16 cellular contexts compared by ENCODE assay signal in genomic region chr13:112674412-112675383, GRCh38. TPM values are rescaled to one million over a fixed set of nuclear protein-coding genes. Genes with fewer than 3 reads are reported as not detected.
DNase-seq lines count a peak whose midpoint lies in the region; ATAC-seq and TF ChIP-seq lines count a peak whose summit lies in the region.
"Had no signal": no experiment of that assay in that cellular context is flagged by ENCODE, and none has a peak within 500 bp of the region (broad histone marks: within the 10 kb centered on the region; RNA-seq: fewer than 3 reads in every experiment).

No MANE protein-coding gene starts in this region.

- H2AFZ ChIP-seq in DND-41 (ENCODE audit: low read depth, low read length): no peak overlapping the region
- H2AFZ ChIP-seq: GM23248, neural progenitor cell had no signal

- intact Hi-C loops in activated CD4-positive, alpha-beta T cell treated with anti-CD3 and anti-CD28 coated beads, Interleukin-2, amount 10 ng/mL, durations not matched to agents 24 days and 14 days (cut with micrococcal nuclease): loop anchor here (1.0 kb wide), 1 partner anchor 14 kb away; no protein-coding TSS in a partner anchor
- intact Hi-C loops in mucosa of descending colon (cut with DNase I, micrococcal nuclease): no loop called here

- peaks cover 9% of the 10 kb centered on the region for H3K27me3 Mint-ChIP-seq in activated CD4-positive, alpha-beta T cell treated with anti-CD3 and anti-CD28 coated beads, Interleukin-2, amount 10 ng/mL, durations not matched to agents 24 days and 14 days
- peaks cover 21% of the 10 kb centered on the region for H3K27me3 Mint-ChIP-seq in progenitor cell of endocrine pancreas

- no peaks in the 10 kb centered on the region for H4K20me1 ChIP-seq in DND-41 (ENCODE audit: insufficient read depth, low read length)

- TF ChIP-seq CTCF in DND-41 (IDR thresholded peaks at IDR 0.05; ENCODE audit: borderline replicate concordance, extremely low read depth, low read length, poor library complexity, severe bottlenecking) (no peak), progenitor cell of endocrine pancreas (IDR thresholded peaks at IDR 0.05; ENCODE audit: unreplicated experiment) (no peak), mucosa of descending colon (IDR thresholded peaks at IDR 0.05) (no peak)

- no peaks in the 10 kb centered on the region for H3K27me3 ChIP-seq in DND-41 (ENCODE audit: insufficient read depth, low read length, poor library complexity)
- H3K27me3 ChIP-seq: neural progenitor cell, upper lobe of left lung had no signal

- no peak overlapping the region for H3K4me2 ChIP-seq in DND-41 (ENCODE audit: insufficient read depth, low read length)
- H3K4me2 ChIP-seq: neural progenitor cell had no signal

- H3K27ac Mint-ChIP-seq in activated CD4-positive, alpha-beta T cell treated with anti-CD3 and anti-CD28 coated beads, Interleukin-2, amount 10 ng/mL, durations not matched to agents 24 days and 14 days: peak overlapping the region; percentile 56
- H3K27ac Mint-ChIP-seq in progenitor cell of endocrine pancreas: no peak overlapping the region
- H3K27ac Mint-ChIP-seq: activated naive CD8-positive, alpha-beta T cell treated with anti-CD3 and anti-CD28 coated beads, Interleukin-2, amount 50 U/mL, for 24 hours; neural progenitor cell had no signal

- ATAC-seq in DND-41 (ENCODE audit: insufficient read depth, low read depth): 0 out of 3 replicates have a peak, but pooled peaks have one; percentile 30
- no peak for ATAC-seq in left lobe of liver
- no peak for ATAC-seq in mucosa of descending colon
- ATAC-seq in GM21786 (IDR thresholded peaks at IDR 0.05; ENCODE audit: unreplicated experiment): no peak
- ATAC-seq: activated naive CD8-positive, alpha-beta T cell treated with anti-CD3 and anti-CD28 coated beads, Interleukin-2, amount 50 U/mL, for 24 hours; sciatic nerve had no signal

- H3K9ac ChIP-seq in DND-41 (ENCODE audit: low read depth, low read length): no peak overlapping the region
- H3K9ac ChIP-seq: GM23248, neural progenitor cell had no signal

- H3K4me1 Mint-ChIP-seq in activated CD4-positive, alpha-beta T cell treated with anti-CD3 and anti-CD28 coated beads, Interleukin-2, amount 10 ng/mL, durations not matched to agents 24 days and 14 days: peaks cover 25% of the 10 kb centered on the region
- peaks cover 19% of the 10 kb centered on the region for H3K4me1 Mint-ChIP-seq in progenitor cell of endocrine pancreas (ENCODE audit: low read depth)
- H3K4me1 Mint-ChIP-seq: activated naive CD8-positive, alpha-beta T cell treated with anti-CD3 and anti-CD28 coated beads, Interleukin-2, amount 50 U/mL, for 24 hours had no signal

- H3K4me3 ChIP-seq in DND-41 (ENCODE audit: low read depth in 1 of 2, low read length in 2 of 2): no peak overlapping the region
- no peak overlapping the region for H3K4me3 ChIP-seq in mucosa of descending colon
- H3K4me3 ChIP-seq: GM23248, neural progenitor cell, SJSA1, upper lobe of left lung had no signal

- no peaks in the 10 kb centered on the region for H3K79me2 ChIP-seq in DND-41 (ENCODE audit: insufficient read depth, low read length)

- H3K27ac ChIP-seq in DND-41 (ENCODE audit: low read length) (no peak overlapping the region), KOPT-K1 (ENCODE audit: low read depth, low read length, poor library complexity, severe bottlenecking) (peak overlapping the region; percentile 73)
- H3K27ac ChIP-seq: GM23248, neural progenitor cell, SJSA1, upper lobe of left lung had no signal

- DNase-seq in activated CD4-positive, alpha-beta T cell treated with anti-CD3 and anti-CD28 coated beads, Interleukin-2, amount 10 ng/mL, durations not matched to agents 24 days and 14 days: no peak
- no peak for DNase-seq in activated CD4-positive, alpha-beta T cell treated with anti-CD3 and anti-CD28 coated beads for 1 hour
- DNase-seq in DND-41 (peak; percentile 5), left lobe of liver (ENCODE audit: low spot score) (peak; percentile 24), progenitor cell of endocrine pancreas (ENCODE audit: low spot score, unreplicated experiment) (no peak), mucosa of descending colon (no peak)
- DNase-seq: activated naive CD8-positive, alpha-beta T cell treated with anti-CD3 and anti-CD28 coated beads, Interleukin-2, amount 50 U/mL, for 24 hours; caudate nucleus; GM23248; stimulated activated CD4-positive, alpha-beta T cell treated with anti-CD3 and anti-CD28 coated beads, Interleukin-4, amount 100 ng/mL, for 24 hours had no signal

- no peaks in the 10 kb centered on the region for H3K9me3 ChIP-seq in DND-41 (ENCODE audit: insufficient read depth, low read length, severe bottlenecking)
- H3K9me3 ChIP-seq in KOPT-K1 (ENCODE audit: insufficient read depth, low read length, poor library complexity, severe bottlenecking): no peaks in the 10 kb centered on the region
- H3K9me3 ChIP-seq in mucosa of descending colon: no peaks in the 10 kb centered on the region
- H3K9me3 ChIP-seq: SJSA1, upper lobe of left lung had no signal

- H3K9me3 Mint-ChIP-seq in activated CD4-positive, alpha-beta T cell treated with anti-CD3 and anti-CD28 coated beads, Interleukin-2, amount 10 ng/mL, durations not matched to agents 24 days and 14 days: no peaks in the 10 kb centered on the region
- no peaks in the 10 kb centered on the region for H3K9me3 Mint-ChIP-seq in progenitor cell of endocrine pancreas (ENCODE audit: low read depth)
- H3K9me3 Mint-ChIP-seq: activated naive CD8-positive, alpha-beta T cell treated with anti-CD3 and anti-CD28 coated beads, Interleukin-2, amount 50 U/mL, for 24 hours had no signal

- no peaks in the 10 kb centered on the region for H3K36me3 Mint-ChIP-seq in activated CD4-positive, alpha-beta T cell treated with anti-CD3 and anti-CD28 coated beads, Interleukin-2, amount 10 ng/mL, durations not matched to agents 24 days and 14 days (ENCODE audit: low read depth)
- no peaks in the 10 kb centered on the region for H3K36me3 Mint-ChIP-seq in progenitor cell of endocrine pancreas (ENCODE audit: insufficient read depth)
- H3K36me3 Mint-ChIP-seq: neural progenitor cell had no signal

- H3K4me1 ChIP-seq in DND-41 (ENCODE audit: insufficient read depth, low read length) (peaks cover 17% of the 10 kb centered on the region), mucosa of descending colon (ENCODE audit: low read depth) (no peaks in the 10 kb centered on the region)
- H3K4me1 ChIP-seq: neural progenitor cell, SJSA1, upper lobe of left lung had no signal

- H3K36me3 ChIP-seq in DND-41 (ENCODE audit: insufficient read depth, low read length): no peaks in the 10 kb centered on the region
- no peaks in the 10 kb centered on the region for H3K36me3 ChIP-seq in KOPT-K1 (ENCODE audit: insufficient read depth, low read length)
- no peaks in the 10 kb centered on the region for H3K36me3 ChIP-seq in mucosa of descending colon (ENCODE audit: low read depth)
- H3K36me3 ChIP-seq: neural progenitor cell, SJSA1, upper lobe of left lung had no signal

- no peak overlapping the region for H3K4me3 Mint-ChIP-seq in activated CD4-positive, alpha-beta T cell treated with anti-CD3 and anti-CD28 coated beads, Interleukin-2, amount 10 ng/mL, durations not matched to agents 24 days and 14 days
- H3K4me3 Mint-ChIP-seq in progenitor cell of endocrine pancreas (ENCODE audit: low read depth): no peak overlapping the region
- H3K4me3 Mint-ChIP-seq: activated naive CD8-positive, alpha-beta T cell treated with anti-CD3 and anti-CD28 coated beads, Interleukin-2, amount 50 U/mL, for 24 hours; neural progenitor cell had no signal

RNA-seq across cellular contexts. Expression of gene ATP11A, which starts 15.1 kb away (rescaled TPM):
- 79.4 and 80.6 TPM in 2 replicates for total RNA-seq in activated CD4-positive, alpha-beta T cell treated with anti-CD3 and anti-CD28 coated beads, Interleukin-2, amount 10 ng/mL, durations not matched to agents 24 days and 14 days
- total RNA-seq in left lobe of liver (36.0 TPM), progenitor cell of endocrine pancreas (100 and 109 TPM in 2 replicates), mucosa of descending colon (10 to 100 TPM; 15.5 to 28.7 (median 19.4) TPM)

Comparison
In these comparisons a context has a peak if more than half of its experiments do, and no peak if none do; other contexts are left out.
1. DNase-seq: peak in DND-41 (single experiment) and left lobe of liver (single experiment); none in activated CD4-positive, alpha-beta T cell treated with anti-CD3 and anti-CD28 coated beads, Interleukin-2, amount 10 ng/mL, durations not matched to agents 24 days and 14 days (single experiment), activated CD4-positive, alpha-beta T cell treated with anti-CD3 and anti-CD28 coated beads for 1 hour (single experiment), progenitor cell of endocrine pancreas (single experiment) and mucosa of descending colon (0 of 3).